In genomic region chr12:132954471-132955048, GRCh38 we compare ENCODE assay signal across 9 cellular contexts. TPM values are rescaled to one million over a fixed set of nuclear protein-coding genes. Genes with fewer than 3 reads are reported as not detected.
A peak's percentile ranks its signal among the peaks of the same experiment; 100 is the strongest.
DNase-seq lines count a peak whose midpoint lies in the region; ATAC-seq and TF ChIP-seq lines count a peak whose summit lies in the region.
"Had no signal": no experiment of that assay in that cellular context is flagged by ENCODE, and none has a peak within 500 bp of the region (broad histone marks: within the 10 kb centered on the region; RNA-seq: fewer than 3 reads in every experiment).

No MANE protein-coding gene starts in this region.

- TF ChIP-seq CTCF in dorsolateral prefrontal cortex (IDR thresholded peaks at IDR 0.05 in 54 of 56, conservative IDR thresholded peaks at IDR 0.05 in 2 of 56; ENCODE audit: low read depth in 1 of 56, partially characterized antibody in 56 of 56) (no peak), neural crest cell (conservative IDR thresholded peaks at IDR 0.05) (no peak)

- H3K36me3 ChIP-seq in BLaER1 = peaks cover 33% of the 10 kb centered on the region

- H3K4me2 ChIP-seq in BLaER1 = peak overlapping the region; percentile 78

- peak; percentile 17 for DNase-seq in NAMALWA (ENCODE audit: low spot score)
- DNase-seq in dorsolateral prefrontal cortex = no peak
- no peak for DNase-seq in neural crest cell (ENCODE audit: low read depth, low spot score)
- DNase-seq in NCI-H446 treated with DMSO at 0.1 percent for 48 hours (lab: John Stamatoyannopoulos, UW) = no peak
- DNase-seq: activated CD4-positive, alpha-beta T cell treated with anti-CD3 and anti-CD28 coated beads, Interleukin-2, amount 50 U/mL, for 4 hours had no signal

- peak overlapping the region; percentile 95 for H3K4me3 Mint-ChIP-seq in neural crest cell

- intact Hi-C loops in dorsolateral prefrontal cortex (cut with DNase I) = loop anchor here (5.0 kb wide), 4 partner anchors 47 to 128 kb away; partner anchors contain the start of genes CHFR (in 1 of the 2), GOLGA3 (in 1 of the 2) and ZNF140 (in 1 of the 2)

- H3K4me3 ChIP-seq in BLaER1 = peak overlapping the region; percentile 79; the same call in 1 of the 2 replicates
- H3K4me3 ChIP-seq in dorsolateral prefrontal cortex = peak overlapping the region in 58 of 59 donors; percentile 60 to 97 (median 87)

- H3K9me3 Mint-ChIP-seq in neural crest cell = peaks cover 17% of the 10 kb centered on the region

- peak overlapping the region; percentile 53 for H3K27ac Mint-ChIP-seq in neural crest cell (ENCODE audit: unreplicated experiment)

- H3K4me1 ChIP-seq in BLaER1 = peaks cover 19% of the 10 kb centered on the region

- H3K27ac ChIP-seq in BLaER1 (no peak overlapping the region), dorsolateral prefrontal cortex (peak overlapping the region in 28 of 59 donors; percentile 82 to 98 (median 94))

- peaks cover 3% of the 10 kb centered on the region for H3K27me3 Mint-ChIP-seq in neural crest cell (ENCODE audit: low read depth)

- H4K20me1 ChIP-seq in BLaER1 = no peaks in the 10 kb centered on the region

- peaks cover 39% of the 10 kb centered on the region for H3K36me3 Mint-ChIP-seq in neural crest cell (ENCODE audit: low read depth)

- peaks cover 25% of the 10 kb centered on the region for H3K4me1 Mint-ChIP-seq in neural crest cell

- H3K27me3 ChIP-seq in BLaER1 (no peaks in the 10 kb centered on the region), dorsolateral prefrontal cortex (no peaks in the 10 kb centered on the region)

- H3K9me3 ChIP-seq in BLaER1 = peaks cover 69% of the 10 kb centered on the region

- ATAC-seq in GM19397 (IDR thresholded peaks at IDR 0.05; ENCODE audit: unreplicated experiment) (no peak), GM21529 (IDR thresholded peaks at IDR 0.05; ENCODE audit: unreplicated experiment) (no peak), HG03432 (IDR thresholded peaks at IDR 0.05; ENCODE audit: unreplicated experiment) (no peak)

- H3K9ac ChIP-seq in BLaER1 = no peak overlapping the region

RNA-seq across cellular contexts. Expression of gene ZNF605, which starts 1.5 kb away (rescaled TPM):
- 10 to 100 TPM; 19.5 to 58.5 (median 30.4) TPM for total RNA-seq in dorsolateral prefrontal cortex
- 19.6 and 22.3 TPM in 2 replicates for total RNA-seq in neural crest cell

RNA-seq across cellular contexts. Expression of gene ZNF26, which starts 31.6 kb away (rescaled TPM):
- total RNA-seq in dorsolateral prefrontal cortex = 10 to 100 TPM in 119 of 120 experiments, 1 to 10 TPM in 1; 9.4 to 26.4 (median 16.9) TPM
- total RNA-seq in neural crest cell = 12.9 and 13.5 TPM in 2 replicates
